In the genomic region with DNA sequence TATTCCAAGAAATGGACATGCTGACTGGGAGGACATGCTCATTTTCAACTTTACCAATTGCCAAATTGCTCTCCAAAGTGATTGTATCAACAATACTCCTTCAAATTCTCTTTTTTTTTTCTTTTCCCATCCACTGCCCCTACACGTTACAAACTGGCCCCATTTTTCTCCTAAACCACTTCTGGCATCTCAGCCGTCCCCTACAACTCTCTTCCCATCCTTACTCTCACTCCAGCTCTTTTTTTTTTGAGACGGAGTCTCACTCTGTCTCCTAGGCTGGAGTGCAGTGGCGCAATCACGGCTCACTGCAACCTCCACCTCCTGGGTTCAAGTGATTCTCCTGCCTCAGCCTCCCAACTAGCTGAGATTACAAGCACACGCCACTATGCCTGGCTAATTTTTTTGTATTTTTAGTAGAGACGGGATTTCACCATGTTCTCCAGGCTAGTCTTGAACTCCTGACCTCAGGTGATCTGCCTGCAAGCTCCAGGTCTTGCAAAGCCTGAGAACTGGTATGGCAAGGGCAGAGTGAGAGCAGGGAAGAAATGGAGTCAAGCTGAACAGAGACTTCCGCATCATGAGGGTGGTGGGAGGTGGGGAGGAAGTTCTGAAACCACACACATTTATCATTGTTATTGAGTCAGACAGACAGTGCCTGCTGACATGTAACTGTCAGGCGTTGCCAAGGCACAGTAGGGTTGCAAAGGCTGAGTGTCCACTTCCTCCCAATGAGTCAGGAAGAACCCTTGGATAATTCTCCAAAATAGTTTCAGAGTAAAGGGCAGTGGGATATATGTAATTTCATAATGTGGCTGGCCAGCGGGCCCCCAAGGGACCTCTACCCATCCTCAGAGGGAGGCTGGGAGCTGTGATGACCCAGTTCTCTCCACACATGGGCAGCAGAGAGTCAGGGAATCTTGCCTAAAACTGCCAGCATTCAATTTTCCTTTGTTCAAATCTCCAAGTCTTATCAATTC, we compare ENCODE assay signal across 8 cellular contexts. TPM values are rescaled to one million over a fixed set of nuclear protein-coding genes. Genes with fewer than 3 reads are reported as not detected.
DNase-seq lines count a peak whose midpoint lies in the region; ATAC-seq and TF ChIP-seq lines count a peak whose summit lies in the region.

No MANE protein-coding gene starts in this region.

- no peaks in the 10 kb centered on the region for H3K9me2 ChIP-seq in Loucy (replicated peaks; ENCODE audit: low read depth, low read length)

- H4K20me1 ChIP-seq in Loucy (ENCODE audit: insufficient read depth, low read length, poor library complexity, severe bottlenecking): no peaks in the 10 kb centered on the region

- H3K4me2 ChIP-seq in Loucy (ENCODE audit: low read depth, low read length, poor library complexity, severe bottlenecking): peak overlapping the region; percentile 72

- H3K36me3 ChIP-seq in Loucy (ENCODE audit: insufficient read depth, low read length): no peaks in the 10 kb centered on the region

- no peaks in the 10 kb centered on the region for H3K9me3 Mint-ChIP-seq in natural killer cell

- DNase-seq in NCI-H446 (lab: John Stamatoyannopoulos, UW) (peak; percentile 24 to 33), NCI-H446 treated with DMSO at 0.1 percent for 48 hours (lab: John Stamatoyannopoulos, UW) (no peak), dedifferentiated amniotic fluid mesenchymal stem cell (ENCODE audit: extremely low spot score) (peak; percentile 14), natural killer cell (peak; percentile 24), retina (no peak), cerebellar cortex (ENCODE audit: low spot score) (no peak)

- no peaks in the 10 kb centered on the region for H3F3A ChIP-seq in Loucy (ENCODE audit: low read depth)

- ATAC-seq in activated CD4-positive, CD25-positive, alpha-beta regulatory T cell treated with anti-CD3 and anti-CD28 coated beads, Interleukin-2, amount 50 U/mL, for 24 hours: peak; percentile 99 to 100
- ATAC-seq in natural killer cell: peak; percentile 89 to 99 (median 96)

- peak overlapping the region; percentile 22; the same call in 1 of the 2 replicates for H2AFZ ChIP-seq in Loucy (ENCODE audit: low read length)

- H3K9me3 ChIP-seq in Loucy (ENCODE audit: insufficient read depth, low read depth, low read length): no peaks in the 10 kb centered on the region

- H3K4me1 ChIP-seq in Loucy (ENCODE audit: insufficient read depth, low read length, poor library complexity, severe bottlenecking): peaks cover 20% of the 10 kb centered on the region

- peak overlapping the region; percentile 63 for H3K4me3 ChIP-seq in Loucy (ENCODE audit: low read length, poor library complexity, severe bottlenecking)

- peak overlapping the region; percentile 71 for H3K9ac ChIP-seq in Loucy (ENCODE audit: low read depth, low read length, poor library complexity, severe bottlenecking)

- no peaks in the 10 kb centered on the region for H3K27me3 ChIP-seq in Loucy (ENCODE audit: insufficient read depth, low read length, poor library complexity, severe bottlenecking)

- H3K27me3 Mint-ChIP-seq in natural killer cell (ENCODE audit: low read depth in 2 of 2): no peaks in the 10 kb centered on the region

- H3K79me2 ChIP-seq in Loucy (ENCODE audit: insufficient read depth, low read length): no peaks in the 10 kb centered on the region

- TF ChIP-seq CTCF in Loucy (conservative IDR thresholded peaks at IDR 0.05; ENCODE audit: low read length): peak; percentile 65
- TF ChIP-seq CTCF in natural killer cell (IDR thresholded peaks at IDR 0.05): no peak

- intact Hi-C loops in natural killer cell (cut with micrococcal nuclease): no loop called here

- H3K27ac Mint-ChIP-seq in natural killer cell: peak overlapping the region; percentile 80 to 97

- H3K36me3 Mint-ChIP-seq in natural killer cell: no peaks in the 10 kb centered on the region

- peak overlapping the region; percentile 70 for H3K4me3 Mint-ChIP-seq in natural killer cell

- peaks cover 20 to 22% of the 10 kb centered on the region in 2 donors for H3K4me1 Mint-ChIP-seq in natural killer cell

RNA-seq across cellular contexts. Expression of gene CELA3A, which starts 17.4 kb away (rescaled TPM):
- not detected for total RNA-seq in natural killer cell

RNA-seq across cellular contexts. Expression of gene CDC42, which starts 33.6 kb away (rescaled TPM):
- total RNA-seq in natural killer cell: 100 to 1,000 TPM; 454 to 470 (median 463) TPM

RNA-seq across cellular contexts. Expression of gene CELA3B, which starts 42.0 kb away (rescaled TPM):
- total RNA-seq in natural killer cell: not detected

Comparison
In these comparisons a context has a peak if more than half of its experiments do, and no peak if none do; other contexts are left out.
1. DNase-seq: peak in NCI-H446 (2 of 2), dedifferentiated amniotic fluid mesenchymal stem cell (single experiment) and natural killer cell (single experiment); none in NCI-H446 treated with DMSO at 0.1 percent for 48 hours (single experiment), retina (single experiment) and cerebellar cortex (single experiment).